Comparison of ENCODE assay signal across 21 cellular contexts in genomic region chr9:130661461-130662098, GRCh38. TPM values are rescaled to one million over a fixed set of nuclear protein-coding genes. Genes with fewer than 3 reads are reported as not detected.
DNase-seq lines count a peak whose midpoint lies in the region; ATAC-seq, FAIRE-seq and TF ChIP-seq lines count a peak whose summit lies in the region.
"Had no signal": no experiment of that assay in that cellular context is flagged by ENCODE, and none has a peak within 500 bp of the region (broad histone marks: within the 10 kb centered on the region; RNA-seq: fewer than 3 reads in every experiment).

No MANE protein-coding gene starts in this region.

- no peak overlapping the region for H3K27ac Mint-ChIP-seq in neural progenitor cell
- H3K27ac Mint-ChIP-seq: activated T-cell treated with anti-CD3 and anti-CD28 coated beads, Interleukin-2, amount 50 U/mL, for 24 hours; T-helper 1 cell treated with Interleukin-12 subunit alpha and Interleukin-12 subunit beta and Interleukin-4 antibody, amounts not matched to agents 30 μg/mL and 1 μg/mL, for 36 hours had no signal

- H3K4me1 ChIP-seq in ACC112 (ENCODE audit: control insufficient read depth, insufficient read depth, low read length, unreplicated experiment), result peaks cover 5% of the 10 kb centered on the region
- no peaks in the 10 kb centered on the region for H3K4me1 ChIP-seq in endothelial cell of umbilical vein (ENCODE audit: control insufficient read depth, extremely low read depth, insufficient read depth, low read length)
- H3K4me1 ChIP-seq in neural progenitor cell, result peaks cover 56% of the 10 kb centered on the region
- H3K4me1 ChIP-seq: prostate gland had no signal

- H4K20me1 ChIP-seq in endothelial cell of umbilical vein (replicated peaks; ENCODE audit: control insufficient read depth, extremely low read depth, insufficient read depth, low read length) (no peaks in the 10 kb centered on the region), neural progenitor cell (ENCODE audit: low read depth) (peaks cover 61% of the 10 kb centered on the region)

- H3K4me3 ChIP-seq in ACC112 (ENCODE audit: low read depth, low read length) (peak overlapping the region; percentile 64; the same call in 1 of the 2 replicates), H7 (ENCODE audit: insufficient read depth, low read depth, low read length) (peak overlapping the region; percentile 19; the same call in 1 of the 2 replicates), endothelial cell of umbilical vein (replicated peaks in 1 of 3; ENCODE audit: insufficient read depth in 1 of 3, low read depth in 1 of 3, low read length in 3 of 3) (no peak overlapping the region), neural progenitor cell (peak overlapping the region; percentile 52)

- H3K4me3 Mint-ChIP-seq in neural progenitor cell, result peak overlapping the region; percentile 64
- H3K4me3 Mint-ChIP-seq: activated T-cell treated with anti-CD3 and anti-CD28 coated beads, Interleukin-2, amount 50 U/mL, for 24 hours; T-helper 1 cell treated with Interleukin-12 subunit alpha and Interleukin-12 subunit beta and Interleukin-4 antibody, amounts not matched to agents 30 μg/mL and 1 μg/mL, for 36 hours had no signal

- H3K36me3 Mint-ChIP-seq in neural progenitor cell, result peaks cover 2% of the 10 kb centered on the region

- H2AFZ ChIP-seq in ACC112 (ENCODE audit: low read length, unreplicated experiment) (no peak overlapping the region), endothelial cell of umbilical vein (ENCODE audit: low read depth, low read length) (no peak overlapping the region), neural progenitor cell (replicated peaks) (peak overlapping the region; percentile 73)

- H3K9me3 Mint-ChIP-seq in neural progenitor cell, result peaks cover 5% of the 10 kb centered on the region
- H3K9me3 Mint-ChIP-seq: activated T-cell treated with anti-CD3 and anti-CD28 coated beads, Interleukin-2, amount 50 U/mL, for 24 hours; T-helper 1 cell treated with Interleukin-12 subunit alpha and Interleukin-12 subunit beta and Interleukin-4 antibody, amounts not matched to agents 30 μg/mL and 1 μg/mL, for 36 hours had no signal

- peaks cover 30% of the 10 kb centered on the region for H3K4me1 Mint-ChIP-seq in neural progenitor cell

- peak; percentile 79 for DNase-seq in H7
- DNase-seq in endothelial cell of umbilical vein (ENCODE audit: low read depth, low spot score), result no peak
- DNase-seq in neural progenitor cell (ENCODE audit: low spot score), result peak; percentile 58
- DNase-seq in posterior vena cava (ENCODE audit: low spot score), result no peak
- DNase-seq in HK-2 (ENCODE audit: unreplicated experiment), result no peak
- DNase-seq: activated CD4-positive, alpha-beta T cell treated with anti-CD3 and anti-CD28 coated beads for 48 hours; activated T-cell treated with anti-CD3 and anti-CD28 coated beads, Interleukin-2, amount 50 U/mL, for 24 hours; amniotic stem cell; GDM1; NCI-H510A treated with DMSO at 0.1 percent for 48 hours; stimulated activated CD4-positive, alpha-beta T cell treated with anti-CD3 and anti-CD28 coated beads, Interleukin-2, amount 100 ng/mL, for 24 hours; stimulated activated CD8-positive, alpha-beta memory T cell treated with anti-CD3 and anti-CD28 coated beads, Interleukin-4, amount 100 ng/mL, for 48 hours had no signal

- TF ChIP-seq CTCF in endothelial cell of umbilical vein (IDR thresholded peaks at IDR 0.05; ENCODE audit: extremely low read depth in 1 of 2, insufficient read depth in 1 of 2, low read depth in 1 of 2, low read length in 2 of 2), result no peak
- no peak for TF ChIP-seq CTCF in neural progenitor cell (IDR thresholded peaks at IDR 0.05)

- H3K36me3 ChIP-seq in ACC112 (ENCODE audit: insufficient read depth, low read length) (no peaks in the 10 kb centered on the region), H7 (replicated peaks; ENCODE audit: control insufficient read depth, insufficient read depth, low read length) (no peaks in the 10 kb centered on the region), endothelial cell of umbilical vein (ENCODE audit: control insufficient read depth in 2 of 2, extremely low read depth in 1 of 2, insufficient read depth in 2 of 2, low read length in 2 of 2) (no peaks in the 10 kb centered on the region), neural progenitor cell (no peaks in the 10 kb centered on the region)
- H3K36me3 ChIP-seq: prostate gland had no signal

- ATAC-seq in HG03135 (IDR thresholded peaks at IDR 0.05; ENCODE audit: unreplicated experiment) (no peak), HG03432 (IDR thresholded peaks at IDR 0.05; ENCODE audit: unreplicated experiment) (no peak)

- no peaks in the 10 kb centered on the region for H3K79me2 ChIP-seq in ACC112 (ENCODE audit: control insufficient read depth, insufficient read depth, low read length, unreplicated experiment)
- no peaks in the 10 kb centered on the region for H3K79me2 ChIP-seq in endothelial cell of umbilical vein (ENCODE audit: control insufficient read depth, insufficient read depth, low read length)
- no peaks in the 10 kb centered on the region for H3K79me2 ChIP-seq in neural progenitor cell (ENCODE audit: low read depth)

- FAIRE-seq in endothelial cell of umbilical vein (lab: Jason Lieb, UNC), result no peak

- H3K27me3 ChIP-seq in ACC112 (ENCODE audit: insufficient read depth, low read length) (peaks cover 96% of the 10 kb centered on the region), H7 (ENCODE audit: control insufficient read depth, insufficient read depth, low read length) (peaks cover 98% of the 10 kb centered on the region), endothelial cell of umbilical vein (ENCODE audit: control insufficient read depth in 2 of 2, insufficient read depth in 2 of 2, low read length in 2 of 2) (peaks cover 81 to 95% of the 10 kb centered on the region in 2 experiments), neural progenitor cell (peaks cover 100% of the 10 kb centered on the region)

- intact Hi-C loops in endothelial cell of umbilical vein (cut with micrococcal nuclease), result no loop called here
- intact Hi-C loops in posterior vena cava (cut with DNase I), result no loop called here

- no peaks in the 10 kb centered on the region for H3K9me3 ChIP-seq in endothelial cell of umbilical vein (replicated peaks; ENCODE audit: control insufficient read depth, insufficient read depth, low read length)
- no peaks in the 10 kb centered on the region for H3K9me3 ChIP-seq in neural progenitor cell (ENCODE audit: low read depth)
- H3K9me3 ChIP-seq: prostate gland had no signal

- H3K27me3 Mint-ChIP-seq in neural progenitor cell (ENCODE audit: insufficient read depth, low read depth), result peaks cover 71% of the 10 kb centered on the region

- dilution Hi-C loops in endothelial cell of umbilical vein (cut with MboI; ENCODE audit: extremely low pct_ligation_motif_present, low sequenced_read_pairs), result no loop called here

- POLR2A ChIA-PET in endothelial cell of umbilical vein (lab: Charles Lee), result no interaction called here

- peaks cover 43% of the 10 kb centered on the region for H3F3A ChIP-seq in neural progenitor cell (ENCODE audit: low read depth)

- TF ChIP-seq POLR2A in endothelial cell of umbilical vein (IDR thresholded peaks at IDR 0.05; ENCODE audit: low read depth, low read length), result no peak

- no peak overlapping the region for H3K9ac ChIP-seq in endothelial cell of umbilical vein (replicated peaks; ENCODE audit: extremely low read depth, insufficient read depth, low read length)
- no peak overlapping the region for H3K9ac ChIP-seq in neural progenitor cell

- H3K9me1 ChIP-seq in endothelial cell of umbilical vein (replicated peaks; ENCODE audit: control insufficient read depth, extremely low read depth, insufficient read depth, low read length), result no peaks in the 10 kb centered on the region

- H3K27ac ChIP-seq in ACC112 (ENCODE audit: low read depth, low read length) (no peak overlapping the region), endothelial cell of umbilical vein (ENCODE audit: insufficient read depth, low read depth, low read length) (no peak overlapping the region), neural progenitor cell (no peak overlapping the region)
- H3K27ac ChIP-seq: C4-2B, prostate gland had no signal

- H3K4me2 ChIP-seq in endothelial cell of umbilical vein (ENCODE audit: insufficient read depth, low read length), result no peak overlapping the region
- peak overlapping the region; percentile 86 for H3K4me2 ChIP-seq in neural progenitor cell

- BruUV-seq in endothelial cell of umbilical vein (replicated peaks; lab: Mats Ljungman, UMichigan), result no TSS peak

- CTCF ChIA-PET in endothelial cell of umbilical vein (lab: Charles Lee), result interaction anchor here (1.9 kb wide), 1 partner anchor 20 kb away, joined by 7 read pairs; no protein-coding TSS in a partner anchor

TF ChIP-seq in endothelial cell of umbilical vein, 7 proteins besides CTCF, POLR2A, EP300 and RAD21:
- TF ChIP-seq FOS (IDR thresholded peaks at IDR 0.05; ENCODE audit: borderline replicate concordance, insufficient read depth, low read length) (no peak), EZH2 (IDR thresholded peaks at IDR 0.05; ENCODE audit: borderline replicate concordance, low read depth, low read length, severe bottlenecking) (peak; percentile 60)

RNA-seq across cellular contexts. Expression of gene PRDM12, which starts 2.8 kb away (rescaled TPM):
- 0.11 and 0.31 TPM in 2 replicates for total RNA-seq in H7 (2014; rRNA removed; shearing (Covaris generic))
- total RNA-seq in endothelial cell of umbilical vein (not detected in 2 replicates), neural progenitor cell (ENCODE audit: low replicate concordance) (not detected in 2 replicates), posterior vena cava (not detected)
- polyA plus RNA-seq in endothelial cell of umbilical vein, result not detected in 2 replicates
- polyA plus RNA-seq in endothelial cell of umbilical vein (2011; cell fraction: cytosol; rRNA removed), result not detected in 2 replicates
- not detected in 2 replicates for polyA plus RNA-seq in endothelial cell of umbilical vein (2011; cell fraction: nucleus; rRNA removed)
- 0.11 TPM in 1 of 2 replicates, not detected in the other for polyA plus RNA-seq in endothelial cell of umbilical vein (2012)
- not detected in 2 replicates for polyA minus RNA-seq in endothelial cell of umbilical vein
- not detected for polyA minus RNA-seq in endothelial cell of umbilical vein (2011; cell fraction: cytosol; rRNA and poly(A)+ RNA removed)
- polyA minus RNA-seq in endothelial cell of umbilical vein (2011; cell fraction: nucleus; rRNA and poly(A)+ RNA removed), result not detected in 2 replicates
- total RNA-seq: fibroblast of lung, mesenteric fat pad, prostate gland, urinary bladder had no signal
- polyA plus RNA-seq: fibroblast of lung, urinary bladder had no signal

RNA-seq across cellular contexts. Expression of gene EXOSC2, which starts 32.0 kb away (rescaled TPM):
- total RNA-seq in H7 (2014; rRNA removed; shearing (Covaris generic)), result 53.1 and 61.9 TPM in 2 replicates
- total RNA-seq in endothelial cell of umbilical vein (44.4 and 46.4 TPM in 2 replicates), neural progenitor cell (ENCODE audit: low replicate concordance) (59.1 and 75.5 TPM in 2 replicates), posterior vena cava (10 to 100 TPM; 16.3 to 18.6 TPM)
- polyA plus RNA-seq in endothelial cell of umbilical vein, result 21.7 and 25.5 TPM in 2 replicates
- polyA plus RNA-seq in endothelial cell of umbilical vein (2011; cell fraction: cytosol; rRNA removed), result 31.9 and 36.6 TPM in 2 replicates
- polyA plus RNA-seq in endothelial cell of umbilical vein (2011; cell fraction: nucleus; rRNA removed), result 52.6 and 72.7 TPM in 2 replicates
- 26.5 and 44.8 TPM in 2 replicates for polyA plus RNA-seq in endothelial cell of umbilical vein (2012)
- 33.5 and 38.8 TPM in 2 replicates for polyA minus RNA-seq in endothelial cell of umbilical vein
- 153 TPM for polyA minus RNA-seq in endothelial cell of umbilical vein (2011; cell fraction: cytosol; rRNA and poly(A)+ RNA removed)
- 17.4 and 31.7 TPM in 2 replicates for polyA minus RNA-seq in endothelial cell of umbilical vein (2011; cell fraction: nucleus; rRNA and poly(A)+ RNA removed)

Comparison
In these comparisons a context has a peak if more than half of its experiments do, and no peak if none do; other contexts are left out.
1. H3K4me3 ChIP-seq: peak in ACC112 (single experiment), H7 (single experiment) and neural progenitor cell (single experiment); none in endothelial cell of umbilical vein (0 of 3).
2. DNase-seq: peak in H7 (single experiment) and neural progenitor cell (single experiment); none in endothelial cell of umbilical vein (single experiment), posterior vena cava (single experiment) and HK-2 (single experiment).